In genomic region chr1:23168079-23168461, GRCh38 we compare ENCODE assay signal across 8 cellular contexts. TPM values are rescaled to one million over a fixed set of nuclear protein-coding genes. Genes with fewer than 3 reads are reported as not detected.
A peak's percentile ranks its signal among the peaks of the same experiment; 100 is the strongest.
DNase-seq lines count a peak whose midpoint lies in the region; ATAC-seq, FAIRE-seq and TF ChIP-seq lines count a peak whose summit lies in the region.

No MANE protein-coding gene starts in this region.

- no peaks in the 10 kb centered on the region for H3K9me2 ChIP-seq in PC-3 (replicated peaks; ENCODE audit: low read length)

- H3K27ac ChIP-seq in PC-3 (ENCODE audit: low read length) (peak overlapping the region; percentile 61), GM12878 (ENCODE audit: control insufficient read depth, insufficient read depth) (peak overlapping the region; percentile 50), kidney (ENCODE audit: low read depth in 2 of 2, low read length in 2 of 2) (peak overlapping the region; percentile 90 to 93)

- peaks cover 12% of the 10 kb centered on the region; the same call in 1 of the 2 replicates for H3K4me1 ChIP-seq in PC-3 (ENCODE audit: insufficient read depth, low read length)
- peaks cover 7% of the 10 kb centered on the region for H3K4me1 ChIP-seq in GM12878 (ENCODE audit: control insufficient read depth, insufficient read depth, low read length)
- peaks cover 19 to 25% of the 10 kb centered on the region in 2 donors for H3K4me1 ChIP-seq in kidney (ENCODE audit: control insufficient read depth in 1 of 2, insufficient read depth in 1 of 2, low read depth in 1 of 2, low read length in 2 of 2)

- CTCF ChIA-PET in PC-3 (lab: Charles Lee) (no interaction called here), GM12878 (lab: Yijun Ruan, JAX) (interaction anchor here (1.8 to 6.9 kb wide), 3 partner anchors 14 to 68 kb away, joined by 5 to 41 read pairs (median 13); no protein-coding TSS in a partner anchor)

- in situ Hi-C loops in GM12878 (cut with MboI), result no loop called here

- H4K20me1 ChIP-seq in PC-3 (ENCODE audit: low read length), result peaks cover 38% of the 10 kb centered on the region
- H4K20me1 ChIP-seq in GM12878 (ENCODE audit: control insufficient read depth, insufficient read depth), result no peaks in the 10 kb centered on the region

- ATAC-seq in PC-3 (peak; percentile 53), GM12878 (peak; percentile 54), GM21717 (IDR thresholded peaks at IDR 0.05; ENCODE audit: unreplicated experiment) (no peak)

- H3F3A ChIP-seq in PC-3 (ENCODE audit: low read length, unreplicated experiment), result no peaks in the 10 kb centered on the region

- no peak for FAIRE-seq in GM12878 (lab: Jason Lieb, UNC)
- no peak for FAIRE-seq in kidney (lab: Jason Lieb, UNC)

- POLR2A ChIA-PET in PC-3 (lab: Charles Lee; ENCODE audit: unreplicated experiment), result interaction anchor here (0.5 kb wide), 1 partner anchor 79 kb away, joined by 3 read pairs; no protein-coding TSS in a partner anchor
- POLR2A ChIA-PET in GM12878 (lab: Charles Lee), result interaction anchor here (0.5 to 1.5 kb wide), 4 partner anchors 18 to 69 kb away, joined by 3 read pairs; no protein-coding TSS in a partner anchor

- peak overlapping the region; percentile 85 for H3K9ac ChIP-seq in PC-3 (ENCODE audit: low read length)
- H3K9ac ChIP-seq in GM12878 (ENCODE audit: control insufficient read depth, insufficient read depth, low read length), result peak overlapping the region; percentile 70
- peak overlapping the region; percentile 76 to 85 for H3K9ac ChIP-seq in kidney (ENCODE audit: low read length in 2 of 2)

- 0% methylated on average over 1 of the region's 50 CpGs for WGBS in GM12878 (ENCODE audit: insufficient coverage, insufficient replicate concordance, low lambda C conversion rate, missing lambda C conversion rate)

- H3K9me3 ChIP-seq in PC-3 (ENCODE audit: low read length) (no peaks in the 10 kb centered on the region), GM12878 (replicated peaks; ENCODE audit: control insufficient read depth, insufficient read depth, low read length) (no peaks in the 10 kb centered on the region), kidney (ENCODE audit: control insufficient read depth in 1 of 2, low read length in 2 of 2) (no peaks in the 10 kb centered on the region)

- peak overlapping the region; percentile 52 for H2AFZ ChIP-seq in PC-3 (ENCODE audit: low read length)
- H2AFZ ChIP-seq in GM12878 (ENCODE audit: control insufficient read depth, low read depth, low read length), result peak overlapping the region; percentile 79

- TF ChIP-seq CTCF in PC-3 (conservative IDR thresholded peaks at IDR 0.05; ENCODE audit: low read depth, low read length), result no peak
- TF ChIP-seq CTCF in GM12878 (IDR thresholded peaks at IDR 0.05 in 2 of 3, conservative IDR thresholded peaks at IDR 0.05 in 1 of 3; ENCODE audit: control insufficient read depth in 2 of 3, extremely low read depth in 1 of 3, insufficient read depth in 1 of 3, low read depth in 3 of 3, low read length in 3 of 3), result no peak
- no peak for TF ChIP-seq CTCF in kidney (IDR thresholded peaks at IDR 0.05; ENCODE audit: borderline replicate concordance, extremely low read depth, insufficient read depth)

- DNase-seq in SKM-1 treated with dmso at 0.1 percent for 144 hours (lab: John Stamatoyannopoulos, UW; ENCODE audit: unreplicated experiment) (peak; percentile 35), SKM-1 (lab: John Stamatoyannopoulos, UW; ENCODE audit: unreplicated experiment) (no peak), PC-3 (no peak), GM12878 (ENCODE audit: low read depth, low spot score) (no peak), kidney (peak; percentile 81), cortex of kidney (lab: John Stamatoyannopoulos, UW) (no peak)
- DNase-seq in stimulated activated CD8-positive, alpha-beta memory T cell treated with anti-CD3 and anti-CD28 coated beads, Interleukin-2, amount 100 ng/mL, for 48 hours (ENCODE audit: low read depth in 2 of 2), result peak; percentile 8 to 21

- TF ChIP-seq RAD21 in GM12878 (IDR thresholded peaks at IDR 0.05; ENCODE audit: insufficient read depth, low read depth, low read length), result no peak

- intact Hi-C loops in PC-3 (cut with micrococcal nuclease) (loop anchor here (5.0 kb wide), 1 partner anchor 66 kb away; no protein-coding TSS in a partner anchor), GM12878 (cut with micrococcal nuclease; ENCODE audit: unreplicated experiment) (no loop called here), kidney (cut with DNase I) (no loop called here)

- BruUV-seq in PC-3 (replicated peaks; lab: Mats Ljungman, UMichigan) (no TSS peak), GM12878 (replicated peaks; lab: Mats Ljungman, UMichigan) (no TSS peak)

- H3K36me3 ChIP-seq in PC-3 (ENCODE audit: low read depth, low read length), result no peaks in the 10 kb centered on the region
- H3K36me3 ChIP-seq in GM12878 (ENCODE audit: control insufficient read depth in 2 of 2, insufficient read depth in 2 of 2, low read length in 1 of 2), result no peaks in the 10 kb centered on the region
- no peaks in the 10 kb centered on the region for H3K36me3 ChIP-seq in kidney (ENCODE audit: control insufficient read depth in 1 of 2, insufficient read depth in 2 of 2, low read length in 2 of 2)

- H3K79me2 ChIP-seq in PC-3 (ENCODE audit: low read length) (peaks cover 52% of the 10 kb centered on the region), GM12878 (ENCODE audit: control insufficient read depth, insufficient read depth, low read length) (peaks cover 29% of the 10 kb centered on the region)

- TF ChIP-seq POLR2A in GM12878 (IDR thresholded peaks at IDR 0.05; ENCODE audit: low read depth, low read length), result no peak

- H3K27me3 ChIP-seq in PC-3 (ENCODE audit: low read length) (no peaks in the 10 kb centered on the region), GM12878 (replicated peaks in 1 of 2; ENCODE audit: control insufficient read depth in 2 of 2, insufficient read depth in 2 of 2, low read length in 1 of 2) (no peaks in the 10 kb centered on the region)

- RAD21 ChIA-PET in GM12878 (lab: Charles Lee; ENCODE audit: unreplicated experiment), result interaction anchor here (1.0 to 4.3 kb wide), 7 partner anchors 11 to 148 kb away, joined by 3 to 17 read pairs (median 4); no protein-coding TSS in a partner anchor

- H3K4me3 ChIP-seq in PC-3 (ENCODE audit: low read length) (peak overlapping the region; percentile 98), GM12878 (peak overlapping the region; percentile 95), kidney (ENCODE audit: low read length in 2 of 2) (peak overlapping the region; percentile 81 to 86)

- SMC1A ChIA-PET in GM12878 (lab: Charles Lee; ENCODE audit: uncharacterized antibody, unreplicated experiment), result interaction anchor here (1.4 to 8.2 kb wide), 3 partner anchors 14 to 68 kb away, joined by 3 to 65 read pairs (median 3); no protein-coding TSS in a partner anchor

- TF ChIP-seq EP300 in GM12878 (IDR thresholded peaks at IDR 0.05; ENCODE audit: borderline replicate concordance in 1 of 2, control insufficient read depth in 1 of 2, low read depth in 2 of 2, low read length in 2 of 2), result no peak

- H3K4me2 ChIP-seq in PC-3 (ENCODE audit: low read length), result peak overlapping the region; percentile 80
- H3K4me2 ChIP-seq in GM12878 (ENCODE audit: control insufficient read depth, insufficient read depth), result peak overlapping the region; percentile 77; the same call in 1 of the 2 replicates

TF ChIP-seq in GM12878, 131 proteins besides CTCF, POLR2A, EP300 and RAD21:
- TF ChIP-seq MYC (IDR thresholded peaks at IDR 0.05; ENCODE audit: insufficient read depth, insufficient read length, insufficient replicate concordance, low read length, severe bottlenecking), result no peak
- no peak for TF ChIP-seq GATAD2B (conservative IDR thresholded peaks at IDR 0.05; ENCODE audit: low read depth)
- no peak for TF ChIP-seq SRF (IDR thresholded peaks at IDR 0.05; ENCODE audit: low read depth in 2 of 2, low read length in 2 of 2)
- TF ChIP-seq DPF2 (IDR thresholded peaks at IDR 0.05), result no peak

RNA-seq across cellular contexts. Expression of gene LUZP1, which starts 0.6 kb away (rescaled TPM):
- total RNA-seq in PC-3 (2014; rRNA removed) (17.5 and 17.8 TPM in 2 replicates), GM12878 (2014; rRNA removed) (13.8 and 15.5 TPM in 2 replicates), GM12878 (2014; rRNA removed; fragmentation: Illumina TruSeq; extraction: Trizol) (17.1 and 17.5 TPM in 2 replicates), GM12878 (2021) (24.0 and 24.8 TPM in 2 replicates), kidney (39.0 TPM)
- 26.6 and 27.5 TPM in 2 replicates for total RNA-seq in GM12878 (2013; cell fraction: nucleolus; rRNA removed)
- polyA plus RNA-seq in GM12878 (2011; ENCODE audit: low read depth), result 4.1 TPM
- polyA plus RNA-seq in GM12878 (2011; rRNA removed) (10.6 and 12.2 TPM in 2 replicates), GM12878 (2014; fragmentation: Illumina TruSeq; extraction: Trizol) (19.7 and 22.8 TPM in 2 replicates), GM12878 (2014; fragmentation: Nextera tagmentation; extraction: Ambion mirVana) (10 to 100 TPM; 11.3 to 17.1 TPM), GM12878 (2014; rRNA removed) (11.3 and 11.7 TPM in 2 replicates), GM12878 (2016; fragmentation: Nextera tagmentation; extraction: Ambion mirVana) (10 to 100 TPM; 27.1 to 28.2 TPM), kidney (ENCODE audit: insufficient read depth, low read depth, low replicate concordance) (6.7 TPM)
- polyA plus RNA-seq in GM12878 (2011; cell fraction: cytosol; rRNA removed), result 8.2 and 8.4 TPM in 2 replicates
- polyA plus RNA-seq in GM12878 (2011; cell fraction: nucleus; rRNA removed), result 15.0 and 17.1 TPM in 2 replicates
- polyA plus RNA-seq in GM12878 (2012), result 5.0 and 5.6 TPM in 2 replicates
- 18.1 and 18.9 TPM in 2 replicates for polyA minus RNA-seq in GM12878 (2011; rRNA and poly(A)+ RNA removed)
- 5.2 and 6.7 TPM in 2 replicates for polyA minus RNA-seq in GM12878 (2011; cell fraction: cytosol; rRNA and poly(A)+ RNA removed)
- polyA minus RNA-seq in GM12878 (2011; cell fraction: nucleus; rRNA and poly(A)+ RNA removed), result 10.8 and 14.2 TPM in 2 replicates

RNA-seq across cellular contexts. Expression of gene HTR1D, which starts 49.2 kb away (rescaled TPM):
- 1.3 TPM in 2 replicates for total RNA-seq in PC-3 (2014; rRNA removed)
- total RNA-seq in GM12878 (2013; cell fraction: nucleolus; rRNA removed), result not detected in 2 replicates
- total RNA-seq in GM12878 (2014; rRNA removed), result not detected in 2 replicates
- total RNA-seq in GM12878 (2014; rRNA removed; fragmentation: Illumina TruSeq; extraction: Trizol), result not detected in 2 replicates
- total RNA-seq in GM12878 (2021), result not detected in 2 replicates
- polyA plus RNA-seq in GM12878 (2011; ENCODE audit: low read depth), result not detected
- polyA plus RNA-seq in GM12878 (2011; rRNA removed), result 0.04 and 0.07 TPM in 2 replicates
- 0.04 and 0.08 TPM in 2 replicates for polyA plus RNA-seq in GM12878 (2011; cell fraction: cytosol; rRNA removed)
- 0.04 TPM in 1 of 2 replicates, not detected in the other for polyA plus RNA-seq in GM12878 (2011; cell fraction: nucleus; rRNA removed)
- polyA plus RNA-seq in GM12878 (2012), result 0.03 TPM in 1 of 2 replicates, not detected in the other
- polyA plus RNA-seq in GM12878 (2014; fragmentation: Illumina TruSeq; extraction: Trizol), result not detected in 2 replicates
- not detected for polyA plus RNA-seq in GM12878 (2014; fragmentation: Nextera tagmentation; extraction: Ambion mirVana)
- not detected in 2 replicates for polyA plus RNA-seq in GM12878 (2014; rRNA removed)
- polyA plus RNA-seq in GM12878 (2016; fragmentation: Nextera tagmentation; extraction: Ambion mirVana), result not detected
- 0.26 TPM in 1 of 2 replicates, not detected in the other for polyA minus RNA-seq in GM12878 (2011; rRNA and poly(A)+ RNA removed)
- 0.52 and 0.53 TPM in 2 replicates for polyA minus RNA-seq in GM12878 (2011; cell fraction: cytosol; rRNA and poly(A)+ RNA removed)
- not detected in 2 replicates for polyA minus RNA-seq in GM12878 (2011; cell fraction: nucleus; rRNA and poly(A)+ RNA removed)
- 0.09 TPM for total RNA-seq in kidney
- polyA plus RNA-seq in kidney (ENCODE audit: insufficient read depth, low read depth, low replicate concordance), result not detected

Comparison
In these comparisons a context has a peak if more than half of its experiments do, and no peak if none do; other contexts are left out.
1. DNase-seq: peak in SKM-1 treated with dmso at 0.1 percent for 144 hours (single experiment), kidney (single experiment) and stimulated activated CD8-positive, alpha-beta memory T cell treated with anti-CD3 and anti-CD28 coated beads, Interleukin-2, amount 100 ng/mL, for 48 hours (2 of 2); none in SKM-1 (single experiment), PC-3 (single experiment), GM12878 (single experiment) and cortex of kidney (single experiment).
2. Peak in every context shown above with its lines, with median percentiles within 50 percentile points of each other: H3K27ac ChIP-seq, H3K4me3 ChIP-seq and H3K9ac ChIP-seq.